In the genomic region with DNA sequence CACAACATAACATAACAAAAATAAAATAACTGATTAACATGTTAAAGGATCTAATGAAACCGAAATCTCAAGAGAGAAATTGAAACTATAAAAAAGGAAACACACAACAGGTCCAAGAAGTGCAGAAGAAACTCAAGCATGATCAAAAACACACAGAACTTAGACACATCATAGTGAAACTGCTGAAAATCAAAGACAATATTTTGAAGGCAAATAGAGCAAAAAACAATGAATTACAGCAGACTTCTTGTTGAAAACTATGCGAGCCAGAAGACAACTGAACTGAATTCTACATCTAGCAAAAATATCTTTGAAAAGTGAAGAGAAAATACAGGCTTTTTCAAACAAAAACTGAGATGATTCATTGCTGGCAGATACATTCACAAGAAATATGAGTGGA, we compare ENCODE assay signal across 13 cellular contexts.
DNase-seq lines count a peak whose midpoint lies in the region; ATAC-seq and TF ChIP-seq lines count a peak whose summit lies in the region.
"Had no signal": no experiment of that assay in that cellular context is flagged by ENCODE, and none has a peak within 500 bp of the region (broad histone marks: within the 10 kb centered on the region; RNA-seq: fewer than 3 reads in every experiment).

No MANE protein-coding gene starts in this region.

- no peak for ATAC-seq in GM21825 (IDR thresholded peaks at IDR 0.05; ENCODE audit: unreplicated experiment)
- ATAC-seq: SK-N-SH treated with all-trans-retinoic acid at 6 μM for 48 hours had no signal

- H3K4me3 ChIP-seq in foreskin fibroblast (ENCODE audit: low read depth in 1 of 2, low read length in 2 of 2): no peak overlapping the region
- H3K4me3 ChIP-seq: hepatocyte, skin epidermis had no signal

- DNase-seq in DMS53 (lab: John Stamatoyannopoulos, UW) (peak; percentile 10), DMS53 treated with DMSO at 0.1 percent for 48 hours (lab: John Stamatoyannopoulos, UW; ENCODE audit: unreplicated experiment) (no peak), GM20000 (ENCODE audit: low spot score) (peak; percentile 25), M059J (ENCODE audit: low read depth) (peak; percentile 26), foreskin fibroblast (peak; percentile 15 to 24), cerebellum (ENCODE audit: low spot score) (no peak), NCI-H2196 (lab: John Stamatoyannopoulos, UW; ENCODE audit: unreplicated experiment) (no peak)
- DNase-seq: cortex of kidney, H7 had no signal

- TF ChIP-seq CTCF in GM20000 (IDR thresholded peaks at IDR 0.05; ENCODE audit: extremely low read depth, missing control alignments) (no peak), foreskin fibroblast (IDR thresholded peaks at IDR 0.05; ENCODE audit: low read depth, low read length) (no peak)

Comparison
In these comparisons a context has a peak if more than half of its experiments do, and no peak if none do; other contexts are left out.
1. DNase-seq: peak in DMS53 (single experiment), GM20000 (single experiment), M059J (single experiment) and foreskin fibroblast (2 of 2); none in DMS53 treated with DMSO at 0.1 percent for 48 hours (single experiment), cerebellum (single experiment) and NCI-H2196 (single experiment).